Comparison of ENCODE assay signal across 23 cellular contexts in genomic region chr1:15856888-15857287, GRCh38. TPM values are rescaled to one million over a fixed set of nuclear protein-coding genes. Genes with fewer than 3 reads are reported as not detected.
DNase-seq lines count a peak whose midpoint lies in the region; ATAC-seq and TF ChIP-seq lines count a peak whose summit lies in the region.
"Had no signal": no experiment of that assay in that cellular context is flagged by ENCODE, and none has a peak within 500 bp of the region (broad histone marks: within the 10 kb centered on the region; RNA-seq: fewer than 3 reads in every experiment).

No MANE protein-coding gene starts in this region.

- no peak for TF ChIP-seq POLR2A in IMR-90 (IDR thresholded peaks at IDR 0.05; ENCODE audit: low read depth, low read length)

- H3K9me3 Mint-ChIP-seq in CD14-positive monocyte = peaks cover 0 to 2% (median 0%) of the 10 kb centered on the region in 7 donors
- H3K9me3 Mint-ChIP-seq: CD4-positive, alpha-beta T cell; GM23338 had no signal

- no peaks in the 10 kb centered on the region for H3K27me3 ChIP-seq in IMR-90 (ENCODE audit: control insufficient read depth, insufficient read depth, low read length)
- no peaks in the 10 kb centered on the region for H3K27me3 ChIP-seq in trophoblast cell (ENCODE audit: insufficient read depth, low read length)
- H3K27me3 ChIP-seq: BE2C had no signal

- intact Hi-C loops in CD14-positive monocyte (cut with micrococcal nuclease) (no loop called here), IMR-90 (cut with micrococcal nuclease) (no loop called here)

- H3K27ac ChIP-seq in 22Rv1 (peak overlapping the region; percentile 54), IMR-90 (ENCODE audit: insufficient read depth, low read length) (no peak overlapping the region), trophoblast cell (ENCODE audit: low read depth, low read length) (no peak overlapping the region)

- dilution Hi-C loops in IMR-90 (cut with HindIII; ENCODE audit: low sequenced_read_pairs, unreplicated experiment) = no loop called here

- H3K9ac ChIP-seq in IMR-90 (ENCODE audit: low read depth, low read length) = no peak overlapping the region
- H3K9ac ChIP-seq in trophoblast cell (ENCODE audit: low read length) = no peak overlapping the region

- no peak overlapping the region for H2BK5ac ChIP-seq in IMR-90 (ENCODE audit: low read depth, low read length, poor library complexity, severe bottlenecking)
- H2BK5ac ChIP-seq in trophoblast cell (ENCODE audit: low read depth, low read length, poor library complexity) = no peak overlapping the region

- H3K4me3 Mint-ChIP-seq in CD14-positive monocyte = no peak overlapping the region
- H3K4me3 Mint-ChIP-seq: CD4-positive, alpha-beta T cell; GM23338 had no signal

- H3K14ac ChIP-seq in IMR-90 (replicated peaks; ENCODE audit: low read depth, low read length) (no peak overlapping the region), trophoblast cell (ENCODE audit: low read length) (no peak overlapping the region)

- no peak for TF ChIP-seq CTCF in 22Rv1 (IDR thresholded peaks at IDR 0.05)
- no peak for TF ChIP-seq CTCF in CD14-positive monocyte (IDR thresholded peaks at IDR 0.05)
- no peak for TF ChIP-seq CTCF in IMR-90 (conservative IDR thresholded peaks at IDR 0.05; ENCODE audit: low read depth, low read length)

- no peak overlapping the region for H3K18ac ChIP-seq in IMR-90 (ENCODE audit: low read depth, low read length)
- no peak overlapping the region for H3K18ac ChIP-seq in trophoblast cell (ENCODE audit: low read length)

- no peak overlapping the region for H2AK5ac ChIP-seq in IMR-90 (ENCODE audit: low read depth, low read length)
- H2AK5ac ChIP-seq in trophoblast cell (ENCODE audit: low read length) = no peak overlapping the region

- CTCF ChIA-PET in IMR-90 (lab: Yijun Ruan, JAX) = no interaction called here

- POLR2A ChIA-PET in IMR-90 (lab: Charles Lee; ENCODE audit: unreplicated experiment) = interaction anchor here (0.7 kb wide), 1 partner anchor 511 kb away, joined by 7 read pairs; no protein-coding TSS in a partner anchor

- H3K9me3 ChIP-seq in IMR-90 (ENCODE audit: control insufficient read depth, insufficient read depth, low read length) (no peaks in the 10 kb centered on the region), trophoblast cell (ENCODE audit: insufficient read depth, low read depth, low read length) (no peaks in the 10 kb centered on the region)
- H3K9me3 ChIP-seq: BE2C, HAP-1 had no signal

- no peak overlapping the region for H2BK12ac ChIP-seq in trophoblast cell (ENCODE audit: low read length)

- no peak overlapping the region for H2BK120ac ChIP-seq in IMR-90 (ENCODE audit: low read depth, low read length)
- H2BK120ac ChIP-seq in trophoblast cell (ENCODE audit: insufficient read depth, low read length, poor library complexity) = no peak overlapping the region

- H3K4me3 ChIP-seq in IMR-90 (ENCODE audit: insufficient read depth, low read depth, low read length) (no peak overlapping the region), trophoblast cell (ENCODE audit: low read depth, low read length) (no peak overlapping the region)
- H3K4me3 ChIP-seq: GM23338, HAP-1 had no signal

- 0 out of 2 replicates have a peak overlapping the region, but pooled peaks have one; percentile 24 for H2BK20ac ChIP-seq in IMR-90 (ENCODE audit: low read depth, low read length)

- peaks cover 3% of the 10 kb centered on the region in 2 donors for H3K36me3 Mint-ChIP-seq in CD14-positive monocyte

- H3K79me2 ChIP-seq in trophoblast cell (ENCODE audit: control insufficient read depth, insufficient read depth, low read length, poor library complexity) = peaks cover 3% of the 10 kb centered on the region

- H3K4me2 ChIP-seq in IMR-90 (ENCODE audit: low read depth, low read length) = no peak overlapping the region
- no peak overlapping the region for H3K4me2 ChIP-seq in trophoblast cell (ENCODE audit: low read length)
- H3K4me2 ChIP-seq: GM23338 had no signal

- H2AFZ ChIP-seq in IMR-90 (replicated peaks; ENCODE audit: low read length, poor library complexity) (no peak overlapping the region), trophoblast cell (ENCODE audit: insufficient read depth, low read length, poor library complexity) (no peak overlapping the region)
- H2AFZ ChIP-seq: GM23338 had no signal

- H4K8ac ChIP-seq in IMR-90 (ENCODE audit: low read depth in 2 of 2, low read length in 2 of 2) (no peak overlapping the region), trophoblast cell (ENCODE audit: low read depth, low read length) (no peak overlapping the region)

- H3K36me3 ChIP-seq in IMR-90 (ENCODE audit: control insufficient read depth, insufficient read depth, low read length) = no peaks in the 10 kb centered on the region
- H3K36me3 ChIP-seq in trophoblast cell (ENCODE audit: control insufficient read depth in 1 of 2, insufficient read depth in 2 of 2, low read length in 2 of 2) = no peaks in the 10 kb centered on the region
- H3K36me3 ChIP-seq: BE2C, HAP-1 had no signal

- WGBS in IMR-90 (ENCODE audit: extremely low coverage in 2 of 2, insufficient read length in 1 of 2), 2 experiments = 92% methylated on average over 4 of the region's 5 CpGs; no CpG with 5 or more reads in 1 of the 2 experiments
- WGBS in trophoblast cell (ENCODE audit: extremely low coverage, insufficient coverage, insufficient read length) = no CpG with 5 or more reads among the region's 5 CpGs

- no peak overlapping the region for H4K5ac ChIP-seq in IMR-90 (ENCODE audit: low read depth, low read length)

- H3K79me1 ChIP-seq in IMR-90 (ENCODE audit: low read depth in 1 of 2, low read length in 2 of 2) = peaks cover 6 to 57% of the 10 kb centered on the region in 2 experiments; a peak in 3 of 4 replicates
- H3K79me1 ChIP-seq in trophoblast cell (ENCODE audit: low read length) = no peaks in the 10 kb centered on the region

- no peak overlapping the region for H3K56ac ChIP-seq in IMR-90 (ENCODE audit: extremely low read depth, insufficient read depth, low read length)

- H3K4me1 Mint-ChIP-seq in CD14-positive monocyte = peaks cover 24% of the 10 kb centered on the region

- H3K23ac ChIP-seq in IMR-90 (ENCODE audit: low read depth, low read length) (no peak overlapping the region), trophoblast cell (ENCODE audit: low read length) (no peak overlapping the region)

- in situ Hi-C loops in IMR-90 (cut with MboI; ENCODE audit: low sequenced_read_pairs) = no loop called here

- H3K4me1 ChIP-seq in IMR-90 (ENCODE audit: control insufficient read depth, insufficient read depth, low read length) = peaks cover 2% of the 10 kb centered on the region; the same call in 1 of the 2 replicates
- no peaks in the 10 kb centered on the region for H3K4me1 ChIP-seq in trophoblast cell (ENCODE audit: control insufficient read depth in 1 of 2, insufficient read depth in 2 of 2, low read length in 2 of 2)
- H3K4me1 ChIP-seq: BE2C had no signal

- no peak overlapping the region for H2AK9ac ChIP-seq in IMR-90 (replicated peaks; ENCODE audit: low read depth, low read length, poor library complexity)

- peak overlapping the region in 5 of 7 donors; percentile 27 to 77 (median 50) for H3K27ac Mint-ChIP-seq in CD14-positive monocyte
- H3K27ac Mint-ChIP-seq: CD4-positive, alpha-beta T cell; GM23338 had no signal

- TF ChIP-seq RAD21 in IMR-90 (IDR thresholded peaks at IDR 0.05; ENCODE audit: low read length) = no peak

- H4K12ac ChIP-seq in trophoblast cell (ENCODE audit: low read depth, low read length) = no peak overlapping the region

- ATAC-seq in IMR-90 (ENCODE audit: low read depth) (no peak), esophagus mucosa (no peak)
- ATAC-seq: GM23338 had no signal

- H3K9me1 ChIP-seq in IMR-90 (ENCODE audit: insufficient read depth, low read length) = 0 out of 2 replicates have a peak, but pooled peaks cover 9% of the 10 kb centered on the region

- H4K91ac ChIP-seq in IMR-90 (ENCODE audit: insufficient read depth, low read depth, low read length) (no peak overlapping the region), trophoblast cell (ENCODE audit: low read depth, low read length) (no peak overlapping the region)

- DNase-seq in CD14-positive monocyte (ENCODE audit: low spot score) (no peak), IMR-90 (no peak), trophoblast cell (no peak), Kasumi-1 (lab: John Stamatoyannopoulos, UW) (no peak), SHP77 (lab: John Stamatoyannopoulos, UW) (no peak)
- DNase-seq: BE2C; CD4-positive, alpha-beta T cell; COR-L47; DMS53; NCI-H1092 treated with DMSO at 0.1 percent for 48 hours; NCI-H1436; NCI-H187; NCI-H2081 treated with DMSO at 0.1 percent for 48 hours; NCI-H2171; NCI-H226; NCI-H510A; NCI-H69; RPMI8226; SHP77 treated with DMSO at 0.1 percent for 48 hours had no signal

- H2BK15ac ChIP-seq in IMR-90 (ENCODE audit: low read depth, low read length) = no peak overlapping the region

- peaks cover 24% of the 10 kb centered on the region for H4K20me1 ChIP-seq in IMR-90 (ENCODE audit: insufficient read depth, low read length)

- BruUV-seq in IMR-90 (replicated peaks; lab: Mats Ljungman, UMichigan) = no TSS peak

- peaks cover 0 to 5% (median 0%) of the 10 kb centered on the region in 3 donors for H3K27me3 Mint-ChIP-seq in CD14-positive monocyte (ENCODE audit: low read depth in 3 of 3)
- H3K27me3 Mint-ChIP-seq: CD4-positive, alpha-beta T cell had no signal

- H3K4ac ChIP-seq in IMR-90 (ENCODE audit: low read depth, low read length) (no peak overlapping the region), trophoblast cell (ENCODE audit: low read depth, low read length) (peak overlapping the region; percentile 79)

TF ChIP-seq in IMR-90, 13 proteins besides CTCF, POLR2A, EP300 and RAD21 (continues in another document):
- no peak for TF ChIP-seq ELK1 (IDR thresholded peaks at IDR 0.05; ENCODE audit: borderline replicate concordance, low read depth, low read length)

RNA-seq across cellular contexts. Expression of gene SPEN, which starts 9.4 kb away (rescaled TPM):
- polyA plus RNA-seq in CD14-positive monocyte (1 to 10 TPM; 3.1 to 6.1 TPM), IMR-90 (2012; rRNA removed) (7.6 and 9.4 TPM in 2 replicates)
- total RNA-seq in IMR-90 (2012; rRNA removed) (15.8 and 20.3 TPM in 2 replicates), esophagus mucosa (25.1 TPM)
- polyA plus RNA-seq in IMR-90 (2012; cell fraction: cytosol; rRNA removed) = 1.7 and 3.2 TPM in 2 replicates
- polyA plus RNA-seq in IMR-90 (2012; cell fraction: nucleus; rRNA removed; ENCODE audit: low replicate concordance) = 24.4 and 38.3 TPM in 2 replicates
- 21.2 and 21.4 TPM in 2 replicates for polyA plus RNA-seq in trophoblast cell (2013)

RNA-seq across cellular contexts. Expression of gene UQCRHL, which starts 49.4 kb away (rescaled TPM):
- 1 to 10 TPM; 1.0 TPM for polyA plus RNA-seq in CD14-positive monocyte
- 1.4 and 2.8 TPM in 2 replicates for total RNA-seq in IMR-90 (2012; rRNA removed)
- 2.4 and 2.6 TPM in 2 replicates for polyA plus RNA-seq in IMR-90 (2012; rRNA removed)
- polyA plus RNA-seq in IMR-90 (2012; cell fraction: cytosol; rRNA removed) = 0.44 and 0.71 TPM in 2 replicates
- 0.13 and 1.4 TPM in 2 replicates for polyA plus RNA-seq in IMR-90 (2012; cell fraction: nucleus; rRNA removed; ENCODE audit: low replicate concordance)
- 2.1 TPM in 2 replicates for polyA plus RNA-seq in trophoblast cell (2013)
- total RNA-seq in esophagus mucosa = 1.6 TPM
